ENCODE assay signal across 1 cellular context in the genomic region with DNA sequence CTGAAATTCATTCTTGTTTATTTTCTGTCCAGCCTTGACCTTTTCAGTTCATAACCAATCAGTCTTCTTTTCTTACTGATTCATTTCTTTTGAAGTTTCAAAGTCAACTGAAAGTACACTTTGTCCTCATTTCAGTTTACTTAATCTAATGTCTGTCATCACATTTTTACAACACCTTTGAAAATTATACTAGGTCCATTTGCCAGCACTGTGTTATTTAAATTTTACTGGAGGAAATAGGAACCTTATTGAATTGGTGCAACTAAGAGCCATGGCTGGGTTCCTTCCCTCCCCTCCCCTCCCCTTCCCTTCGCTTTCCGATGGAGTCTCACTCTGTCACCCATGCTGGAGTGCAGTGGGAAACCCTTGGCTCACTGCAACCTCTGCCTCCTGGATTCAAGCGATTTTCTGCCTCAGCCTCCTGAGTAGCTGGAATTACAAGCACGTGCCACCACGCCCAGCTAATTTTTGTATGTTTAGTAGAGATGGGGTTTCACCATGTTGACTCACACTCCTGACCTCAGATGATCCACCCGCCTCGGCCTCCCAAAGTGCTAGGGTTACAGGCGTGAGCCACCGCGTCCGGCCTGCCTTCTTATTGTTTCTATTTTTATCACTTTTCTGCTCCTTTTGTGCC.
A peak's percentile ranks its signal among the peaks of the same experiment; 100 is the strongest.
TF ChIP-seq lines count a peak whose summit lies in the region.

No MANE protein-coding gene starts in this region.

TF ChIP-seq in HEK293, 187 proteins besides CTCF, POLR2A, EP300 and RAD21 (continued from another document):
- TF ChIP-seq, protein P1, sequence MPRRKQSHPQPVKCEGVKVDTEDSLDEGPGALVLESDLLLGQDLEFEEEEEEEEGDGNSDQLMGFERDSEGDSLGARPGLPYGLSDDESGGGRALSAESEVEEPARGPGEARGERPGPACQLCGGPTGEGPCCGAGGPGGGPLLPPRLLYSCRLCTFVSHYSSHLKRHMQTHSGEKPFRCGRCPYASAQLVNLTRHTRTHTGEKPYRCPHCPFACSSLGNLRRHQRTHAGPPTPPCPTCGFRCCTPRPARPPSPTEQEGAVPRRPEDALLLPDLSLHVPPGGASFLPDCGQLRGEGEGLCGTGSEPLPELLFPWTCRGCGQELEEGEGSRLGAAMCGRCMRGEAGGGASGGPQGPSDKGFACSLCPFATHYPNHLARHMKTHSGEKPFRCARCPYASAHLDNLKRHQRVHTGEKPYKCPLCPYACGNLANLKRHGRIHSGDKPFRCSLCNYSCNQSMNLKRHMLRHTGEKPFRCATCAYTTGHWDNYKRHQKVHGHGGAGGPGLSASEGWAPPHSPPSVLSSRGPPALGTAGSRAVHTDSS (tag by site-specific recombination; IDR thresholded peaks at IDR 0.05), result no peak
- TF ChIP-seq ZNF202 (tag by site-specific recombination; IDR thresholded peaks at IDR 0.05; ENCODE audit: borderline replicate concordance) (no peak), ZBTB21 (tag by site-specific recombination; IDR thresholded peaks at IDR 0.05) (no peak), HOXD13 (CRISPR knock-in tag; IDR thresholded peaks at IDR 0.05; ENCODE audit: borderline replicate concordance) (no peak), SP3 (tag by site-specific recombination; IDR thresholded peaks at IDR 0.05) (peak; percentile 31; the same call in 1 of the 2 replicates), SCRT1 (tag by site-specific recombination; IDR thresholded peaks at IDR 0.05; ENCODE audit: borderline replicate concordance) (no peak), REPIN1 (tag by site-specific recombination; IDR thresholded peaks at IDR 0.05; ENCODE audit: low read depth) (no peak), ZNF768 (tag by site-specific recombination; IDR thresholded peaks at IDR 0.05) (no peak), ZBTB48 (tag by site-specific recombination; IDR thresholded peaks at IDR 0.05) (no peak), ZNF112 (tag by site-specific recombination; IDR thresholded peaks at IDR 0.05) (no peak), ZNF585B (tag by site-specific recombination; IDR thresholded peaks at IDR 0.05) (no peak), ZNF549 (tag by site-specific recombination; IDR thresholded peaks at IDR 0.05) (no peak), ZNF155 (tag by site-specific recombination; IDR thresholded peaks at IDR 0.05) (no peak), ZSCAN30 (tag by site-specific recombination; IDR thresholded peaks at IDR 0.05) (no peak), FEZF1 (tag by site-specific recombination; IDR thresholded peaks at IDR 0.05) (no peak), YY1 (tag by site-specific recombination; IDR thresholded peaks at IDR 0.05) (no peak)
- TF ChIP-seq, protein P2, sequence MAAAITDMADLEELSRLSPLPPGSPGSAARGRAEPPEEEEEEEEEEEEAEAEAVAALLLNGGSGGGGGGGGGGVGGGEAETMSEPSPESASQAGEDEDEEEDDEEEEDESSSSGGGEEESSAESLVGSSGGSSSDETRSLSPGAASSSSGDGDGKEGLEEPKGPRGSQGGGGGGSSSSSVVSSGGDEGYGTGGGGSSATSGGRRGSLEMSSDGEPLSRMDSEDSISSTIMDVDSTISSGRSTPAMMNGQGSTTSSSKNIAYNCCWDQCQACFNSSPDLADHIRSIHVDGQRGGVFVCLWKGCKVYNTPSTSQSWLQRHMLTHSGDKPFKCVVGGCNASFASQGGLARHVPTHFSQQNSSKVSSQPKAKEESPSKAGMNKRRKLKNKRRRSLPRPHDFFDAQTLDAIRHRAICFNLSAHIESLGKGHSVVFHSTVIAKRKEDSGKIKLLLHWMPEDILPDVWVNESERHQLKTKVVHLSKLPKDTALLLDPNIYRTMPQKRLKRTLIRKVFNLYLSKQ (tag by site-specific recombination; IDR thresholded peaks at IDR 0.05; ENCODE audit: borderline replicate concordance), result no peak
- TF ChIP-seq, protein P3, sequence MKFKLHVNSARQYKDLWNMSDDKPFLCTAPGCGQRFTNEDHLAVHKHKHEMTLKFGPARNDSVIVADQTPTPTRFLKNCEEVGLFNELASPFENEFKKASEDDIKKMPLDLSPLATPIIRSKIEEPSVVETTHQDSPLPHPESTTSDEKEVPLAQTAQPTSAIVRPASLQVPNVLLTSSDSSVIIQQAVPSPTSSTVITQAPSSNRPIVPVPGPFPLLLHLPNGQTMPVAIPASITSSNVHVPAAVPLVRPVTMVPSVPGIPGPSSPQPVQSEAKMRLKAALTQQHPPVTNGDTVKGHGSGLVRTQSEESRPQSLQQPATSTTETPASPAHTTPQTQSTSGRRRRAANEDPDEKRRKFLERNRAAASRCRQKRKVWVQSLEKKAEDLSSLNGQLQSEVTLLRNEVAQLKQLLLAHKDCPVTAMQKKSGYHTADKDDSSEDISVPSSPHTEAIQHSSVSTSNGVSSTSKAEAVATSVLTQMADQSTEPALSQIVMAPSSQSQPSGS (tag by site-specific recombination; IDR thresholded peaks at IDR 0.05; ENCODE audit: low read depth), result no peak
- TF ChIP-seq, protein P4, sequence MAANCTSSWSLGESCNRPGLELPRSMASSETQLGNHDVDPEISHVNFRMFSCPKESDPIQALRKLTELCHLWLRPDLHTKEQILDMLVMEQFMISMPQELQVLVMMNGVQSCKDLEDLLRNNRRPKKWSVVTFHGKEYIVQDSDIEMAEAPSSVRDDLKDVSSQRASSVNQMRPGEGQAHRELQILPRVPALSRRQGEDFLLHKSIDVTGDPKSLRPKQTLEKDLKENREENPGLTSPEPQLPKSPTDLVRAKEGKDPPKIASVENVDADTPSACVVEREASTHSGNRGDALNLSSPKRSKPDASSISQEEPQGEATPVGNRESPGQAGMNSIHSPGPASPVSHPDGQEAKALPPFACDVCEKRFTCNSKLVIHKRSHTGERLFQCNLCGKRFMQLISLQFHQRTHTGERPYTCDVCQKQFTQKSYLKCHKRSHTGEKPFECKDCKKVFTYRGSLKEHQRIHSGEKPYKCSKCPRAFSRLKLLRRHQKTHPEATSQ (tag by site-specific recombination; IDR thresholded peaks at IDR 0.05), result no peak
